In genomic region chr3:154668187-154668586, GRCh38 we compare ENCODE assay signal across 19 cellular contexts.
DNase-seq lines count a peak whose midpoint lies in the region; ATAC-seq, FAIRE-seq and TF ChIP-seq lines count a peak whose summit lies in the region.
"Had no signal": no experiment of that assay in that cellular context is flagged by ENCODE, and none has a peak within 500 bp of the region (broad histone marks: within the 10 kb centered on the region; RNA-seq: fewer than 3 reads in every experiment).

No MANE protein-coding gene starts in this region.

- H3K27me3 Mint-ChIP-seq in H9 (ENCODE audit: low read depth) = no peaks in the 10 kb centered on the region
- no peaks in the 10 kb centered on the region for H3K27me3 Mint-ChIP-seq in neural progenitor cell (ENCODE audit: insufficient read depth, low read depth)
- H3K27me3 Mint-ChIP-seq: CD4-positive, alpha-beta memory T cell had no signal

- no peak overlapping the region for H2BK15ac ChIP-seq in H9 (ENCODE audit: low read depth, low read length)

- H3K9me3 Mint-ChIP-seq in H9 (no peaks in the 10 kb centered on the region), neural progenitor cell (no peaks in the 10 kb centered on the region)

- H2AK5ac ChIP-seq in H9 (ENCODE audit: insufficient read length, low read length) = no peak overlapping the region

- H3K23me2 ChIP-seq in H9 (ENCODE audit: insufficient read length, low read depth, low read length, poor library complexity, severe bottlenecking) = no peaks in the 10 kb centered on the region

- H4K5ac ChIP-seq in H9 (ENCODE audit: insufficient read length, low read depth, low read length) = no peak overlapping the region

- in situ Hi-C loops in K562 (cut with MboI) = no loop called here

- TF ChIP-seq POLR2A in A549 (IDR thresholded peaks at IDR 0.05; ENCODE audit: low read length) = no peak
- no peak for TF ChIP-seq POLR2A in K562 (conservative IDR thresholded peaks at IDR 0.05)

- H3K4me1 ChIP-seq in A549 = no peaks in the 10 kb centered on the region
- no peaks in the 10 kb centered on the region; the same call in 1 of the 2 replicates for H3K4me1 ChIP-seq in H9 (ENCODE audit: insufficient read depth, low read length)
- no peaks in the 10 kb centered on the region for H3K4me1 ChIP-seq in K562 (replicated peaks in 1 of 2; ENCODE audit: control insufficient read depth in 2 of 2, insufficient read depth in 2 of 2, low read length in 2 of 2)
- H3K4me1 ChIP-seq in neural progenitor cell = peaks cover 5% of the 10 kb centered on the region
- H3K4me1 ChIP-seq: HAP-1 had no signal

- no peak for TF ChIP-seq RAD21 in A549 (conservative IDR thresholded peaks at IDR 0.05 in 1 of 2, IDR thresholded peaks at IDR 0.05 in 1 of 2)
- no peak for TF ChIP-seq RAD21 in K562 (CRISPR knock-in tag; conservative IDR thresholded peaks at IDR 0.05 in 1 of 2, IDR thresholded peaks at IDR 0.05 in 1 of 2)

- H3K36me3 ChIP-seq in K562 (ENCODE audit: control insufficient read depth, insufficient read depth, low read length) (no peaks in the 10 kb centered on the region), neural progenitor cell (no peaks in the 10 kb centered on the region)
- H3K36me3 ChIP-seq: HAP-1 had no signal

- H3K4me1 Mint-ChIP-seq in H9 (peaks cover 8 to 9% of the 10 kb centered on the region in 2 experiments), neural progenitor cell (no peaks in the 10 kb centered on the region)
- H3K4me1 Mint-ChIP-seq: CD4-positive, alpha-beta memory T cell had no signal

- H2AFZ ChIP-seq in H9 (ENCODE audit: low read length) = no peak overlapping the region
- no peak overlapping the region for H2AFZ ChIP-seq in K562 (ENCODE audit: low read depth, low read length)
- peak overlapping the region; percentile 29 for H2AFZ ChIP-seq in neural progenitor cell (replicated peaks)

- H2BK12ac ChIP-seq in H9 (ENCODE audit: insufficient read length, low read depth, low read length) = no peak overlapping the region

- 3% methylated on average over 2 of the region's 2 CpGs for WGBS in A549 (ENCODE audit: missing lambda C conversion rate)
- no CpG with 5 or more reads among the region's 2 CpGs for WGBS in H9 (ENCODE audit: extremely low coverage, insufficient read length, low lambda C conversion rate)
- WGBS in K562 (ENCODE audit: insufficient coverage, low coverage, missing lambda C conversion rate) = 0% methylated on average over 1 of the region's 2 CpGs

- H2BK5ac ChIP-seq in H9 (ENCODE audit: insufficient read length, low read length) = no peak overlapping the region

- H3K27me3 ChIP-seq in H9 (ENCODE audit: insufficient read depth, low read length) (no peaks in the 10 kb centered on the region), K562 (ENCODE audit: control insufficient read depth in 2 of 2, insufficient read depth in 2 of 2, low read length in 2 of 2) (no peaks in the 10 kb centered on the region), neural progenitor cell (no peaks in the 10 kb centered on the region)

- TF ChIP-seq CTCF in A549 (IDR thresholded peaks at IDR 0.05) (no peak), H9 (conservative IDR thresholded peaks at IDR 0.05) (no peak), K562 (IDR thresholded peaks at IDR 0.05 in 2 of 3, conservative IDR thresholded peaks at IDR 0.05 in 1 of 3; ENCODE audit: insufficient read depth in 2 of 3, low read depth in 1 of 3, low read length in 3 of 3) (no peak), neural progenitor cell (IDR thresholded peaks at IDR 0.05) (no peak)

- intact Hi-C loops in K562 (cut with micrococcal nuclease) = no loop called here

- H4K20me1 ChIP-seq in H9 (ENCODE audit: control insufficient read depth, insufficient read depth, insufficient read length) (no peaks in the 10 kb centered on the region), K562 (replicated peaks; ENCODE audit: control insufficient read depth, insufficient read depth, low read length) (no peaks in the 10 kb centered on the region), neural progenitor cell (ENCODE audit: low read depth) (no peaks in the 10 kb centered on the region)

- no peak overlapping the region for H3K4me3 Mint-ChIP-seq in H9
- H3K4me3 Mint-ChIP-seq in neural progenitor cell = no peak overlapping the region
- H3K4me3 Mint-ChIP-seq: CD4-positive, alpha-beta memory T cell; HFFc6 had no signal

- no peak overlapping the region for H3K4me3 ChIP-seq in A549
- H3K4me3 ChIP-seq in K562 = no peak overlapping the region
- H3K4me3 ChIP-seq in neural progenitor cell = no peak overlapping the region
- H3K4me3 ChIP-seq: HAP-1 had no signal

- CTCF ChIA-PET in A549 (lab: Yijun Ruan, JAX) (interaction anchor here (1.8 kb wide), 1 partner anchor 10 kb away, joined by 6 read pairs; no protein-coding TSS in a partner anchor), K562 (lab: Yijun Ruan, JAX; ENCODE audit: low intra/inter-chr PET ratio) (no interaction called here)

- no peak overlapping the region for H3K18ac ChIP-seq in H9 (ENCODE audit: insufficient read length, low read depth, low read length)

- H3K4me2 ChIP-seq in A549 (no peak overlapping the region), H9 (ENCODE audit: insufficient read depth, insufficient read length, low read length) (no peak overlapping the region), K562 (ENCODE audit: insufficient read depth, low read length) (no peak overlapping the region), neural progenitor cell (no peak overlapping the region)

- H3K14ac ChIP-seq in H9 (ENCODE audit: insufficient read depth, low read length) = no peak overlapping the region

- no peak overlapping the region for H3K56ac ChIP-seq in H9 (ENCODE audit: insufficient read length, low read depth, low read length)

- TF ChIP-seq EP300 in A549 (IDR thresholded peaks at IDR 0.05) (no peak), K562 (IDR thresholded peaks at IDR 0.05; ENCODE audit: low read length) (no peak)

- no TSS peak for BruUV-seq in K562 (replicated peaks; lab: Mats Ljungman, UMichigan)

- H3K79me2 ChIP-seq in H9 (ENCODE audit: insufficient read depth, low read length) (no peaks in the 10 kb centered on the region), K562 (ENCODE audit: control insufficient read depth, insufficient read depth, low read length) (no peaks in the 10 kb centered on the region), neural progenitor cell (ENCODE audit: low read depth) (no peaks in the 10 kb centered on the region)

- POLR2A ChIA-PET in A549 (lab: Yijun Ruan, JAX) = no interaction called here
- POLR2A ChIA-PET in K562 (lab: Yijun Ruan, JAX) = no interaction called here

- no peaks in the 10 kb centered on the region for H3K79me1 ChIP-seq in H9 (ENCODE audit: insufficient read depth, low read depth, low read length, poor library complexity, severe bottlenecking)

- H2BK120ac ChIP-seq in H9 (ENCODE audit: low read depth, low read length, poor library complexity, severe bottlenecking) = no peak overlapping the region

- no peak overlapping the region for H4K8ac ChIP-seq in H9 (replicated peaks; ENCODE audit: insufficient read length, low read depth, low read length)

- no peaks in the 10 kb centered on the region for H3F3A ChIP-seq in neural progenitor cell (ENCODE audit: low read depth)

- no peak overlapping the region for H3K27ac ChIP-seq in A549
- no peak overlapping the region for H3K27ac ChIP-seq in H9 (ENCODE audit: insufficient read length, low read depth, low read length)
- no peak overlapping the region for H3K27ac ChIP-seq in K562 (ENCODE audit: extremely low read depth, low read depth, low read length)
- H3K27ac ChIP-seq in neural progenitor cell = no peak overlapping the region

- no peak overlapping the region for H2BK20ac ChIP-seq in H9 (ENCODE audit: low read depth, low read length, poor library complexity, severe bottlenecking)

- no peak overlapping the region for H4K91ac ChIP-seq in H9 (ENCODE audit: insufficient read length, low read depth, low read length)

- no peak overlapping the region for H3T11ph ChIP-seq in H9 (ENCODE audit: low read length)

- H3K9me3 ChIP-seq in A549 = no peaks in the 10 kb centered on the region
- no peaks in the 10 kb centered on the region for H3K9me3 ChIP-seq in H9 (ENCODE audit: control insufficient read depth, low read depth, low read length)
- no peaks in the 10 kb centered on the region for H3K9me3 ChIP-seq in K562 (replicated peaks; ENCODE audit: control insufficient read depth, insufficient read depth, low read depth, low read length)
- H3K9me3 ChIP-seq in neural progenitor cell (ENCODE audit: low read depth) = no peaks in the 10 kb centered on the region
- H3K9me3 ChIP-seq: HAP-1 had no signal

- ATAC-seq in A549 (no peak), K562 (no peak)

- no peak overlapping the region for H3K23ac ChIP-seq in H9 (ENCODE audit: insufficient read length, low read depth, low read length)

- no peaks in the 10 kb centered on the region for H3K9me1 ChIP-seq in K562 (ENCODE audit: control insufficient read depth, insufficient read depth, low read length)

- H3K36me3 Mint-ChIP-seq in H9 (ENCODE audit: insufficient read depth in 1 of 3, low read depth in 3 of 3) = no peaks in the 10 kb centered on the region
- H3K36me3 Mint-ChIP-seq in neural progenitor cell = no peaks in the 10 kb centered on the region
- H3K36me3 Mint-ChIP-seq: CD4-positive, alpha-beta memory T cell had no signal

- no peak for FAIRE-seq in A549 (lab: Jason Lieb, UNC)
- FAIRE-seq in K562 (lab: Jason Lieb, UNC) = no peak
- no peak for FAIRE-seq in urothelium cell line (lab: Jason Lieb, UNC)
- FAIRE-seq: GM12891, GM18507 had no signal

- H3K9ac ChIP-seq in H9 (ENCODE audit: extremely low read depth, insufficient read length, low read length) (no peak overlapping the region), K562 (ENCODE audit: insufficient read depth in 1 of 2, low read depth in 2 of 2, low read length in 2 of 2) (no peak overlapping the region), neural progenitor cell (no peak overlapping the region)

- H3K27ac Mint-ChIP-seq in H9 (peak overlapping the region in 2 of 3 experiments; percentile 7 to 75; a peak in 2 of 7 replicates), neural progenitor cell (no peak overlapping the region)
- H3K27ac Mint-ChIP-seq: CD4-positive, alpha-beta memory T cell; HFFc6 had no signal

- no peak overlapping the region for H3K4ac ChIP-seq in H9 (ENCODE audit: low read depth, low read length)

- DNase-seq in A549 (ENCODE audit: low read depth in 1 of 2, low spot score in 1 of 2) (no peak), H9 (no peak), K562 (ENCODE audit: extremely low read depth in 1 of 4, low spot score in 3 of 4) (no peak), neural progenitor cell (ENCODE audit: low spot score) (no peak), urothelium cell line (ENCODE audit: low spot score) (no peak), GM19238 (ENCODE audit: insufficient read length, low spot score) (no peak), NCI-H146 treated with DMSO at 0.1 percent for 48 hours (lab: John Stamatoyannopoulos, UW; ENCODE audit: unreplicated experiment) (no peak)
- DNase-seq: 8988T; C1 segment of cervical spinal cord; Calu3; CD4-positive, alpha-beta memory T cell; COR-L47; DMS53; DMS79 treated with DMSO at 0.1 percent for 48 hours; GF-D8; HFFc6 had no signal

TF ChIP-seq in A549, 52 proteins besides CTCF, POLR2A, EP300 and RAD21 (continues in another document):
- TF ChIP-seq CEBPB (IDR thresholded peaks at IDR 0.05) = no peak

TF ChIP-seq in K562, 482 proteins besides CTCF, POLR2A, EP300 and RAD21 (continues in another document):
- TF ChIP-seq POLR2AphosphoS2 (IDR thresholded peaks at IDR 0.05; ENCODE audit: low read length) (no peak), ZNF174 (CRISPR knock-in tag; IDR thresholded peaks at IDR 0.05) (no peak), MAFG (tag; conservative IDR thresholded peaks at IDR 0.05) (peak; percentile 61), PHB2 (IDR thresholded peaks at IDR 0.05; ENCODE audit: low read depth) (no peak)

Comparison
In these comparisons a context has a peak if more than half of its experiments do, and no peak if none do; other contexts are left out.
1. Of the 35 proteins assayed by ChIP-seq in both K562 and A549: peak only in K562: none; only in A549: none; in both: MAFK; in neither: 34.